In genomic region chr3:123447416-123447748, GRCh38 we compare ENCODE assay signal across 1 cellular context.
TF ChIP-seq lines count a peak whose summit lies in the region.

No MANE protein-coding gene starts in this region.

TF ChIP-seq in IMR-90, 13 proteins besides CTCF, POLR2A, EP300 and RAD21 (continued from another document):
- TF ChIP-seq RCOR1 (IDR thresholded peaks at IDR 0.05; ENCODE audit: insufficient replicate concordance, low read length) (no peak), SMC3 (IDR thresholded peaks at IDR 0.05; ENCODE audit: low read depth, low read length) (no peak), USF2 (IDR thresholded peaks at IDR 0.05; ENCODE audit: low read depth, low read length) (no peak), MAFK (IDR thresholded peaks at IDR 0.05; ENCODE audit: low read depth, low read length) (no peak), FOS (IDR thresholded peaks at IDR 0.05; ENCODE audit: low read depth, low read length) (no peak), MXI1 (IDR thresholded peaks at IDR 0.05; ENCODE audit: borderline replicate concordance, low read depth, low read length) (no peak), MAZ (IDR thresholded peaks at IDR 0.05; ENCODE audit: borderline replicate concordance, low read depth, low read length) (no peak)
